Comparison of ENCODE assay signal across 25 cellular contexts in the genomic region with DNA sequence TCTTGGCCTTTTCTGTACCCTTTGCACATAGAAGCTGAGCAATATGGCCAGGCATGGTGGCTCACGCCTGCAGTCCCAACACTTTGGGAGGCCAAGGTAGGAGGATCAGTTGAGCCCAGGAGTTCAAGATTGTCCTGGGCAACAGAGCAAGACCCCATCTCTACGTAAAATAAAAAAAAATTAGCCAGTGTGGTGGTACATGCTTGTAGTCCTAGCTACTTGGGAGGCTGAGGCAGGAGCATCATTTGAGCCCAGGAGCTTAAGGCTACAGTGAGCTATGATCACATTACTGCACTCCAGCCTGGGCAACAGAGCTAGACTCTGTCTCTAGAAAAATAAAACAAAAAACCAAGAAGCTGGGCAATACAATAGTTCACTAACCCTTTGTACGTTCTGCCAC. TPM values are rescaled to one million over a fixed set of nuclear protein-coding genes. Genes with fewer than 3 reads are reported as not detected.
DNase-seq lines count a peak whose midpoint lies in the region; ATAC-seq and TF ChIP-seq lines count a peak whose summit lies in the region.
"Had no signal": no experiment of that assay in that cellular context is flagged by ENCODE, and none has a peak within 500 bp of the region (broad histone marks: within the 10 kb centered on the region; RNA-seq: fewer than 3 reads in every experiment).

No MANE protein-coding gene starts in this region.

- peak overlapping the region; percentile 12; the same call in 1 of the 2 replicates for H3K4me2 ChIP-seq in OCI-LY7 (ENCODE audit: low read length)
- H3K4me2 ChIP-seq: A549, BLaER1 had no signal

- no peak overlapping the region for H3K4me3 ChIP-seq in HEK293 (ENCODE audit: low read depth, low read length)
- H3K4me3 ChIP-seq in OCI-LY7 (ENCODE audit: low read depth, low read length, poor library complexity, severe bottlenecking), result no peak overlapping the region
- H3K4me3 ChIP-seq in psoas muscle, result no peak overlapping the region
- H3K4me3 ChIP-seq: A549, BLaER1 had no signal

- no peak for ATAC-seq in psoas muscle

- DNase-seq in OCI-LY7 (ENCODE audit: low spot score) (no peak), psoas muscle (no peak), GDM1 (lab: John Stamatoyannopoulos, UW) (no peak)
- no peak for DNase-seq in activated naive CD4-positive, alpha-beta T cell treated with anti-CD3 and anti-CD28 coated beads, Interleukin-2, amount 50 U/mL, for 16 hours
- DNase-seq: BE2C; C1 segment of cervical spinal cord; CD4-positive, alpha-beta memory T cell; CD4-positive, CD25-positive, alpha-beta regulatory T cell; CD8-positive, alpha-beta memory T cell; COR-L47; DMS 273 treated with DMSO at 0.1 percent for 48 hours; DMS153; DMS53; DMS79; DND-41; EL; GF-D8 had no signal

- no TSS peak for BruUV-seq in OCI-LY7 (replicated peaks; lab: Mats Ljungman, UMichigan)

- H3K36me3 ChIP-seq in HEK293 (ENCODE audit: control insufficient read depth in 2 of 2, insufficient read depth in 1 of 2, low read length in 2 of 2) (no peaks in the 10 kb centered on the region), OCI-LY7 (ENCODE audit: insufficient read depth, low read length) (no peaks in the 10 kb centered on the region), psoas muscle (ENCODE audit: insufficient read depth in 1 of 2, low read depth in 1 of 2) (peaks cover 0 to 4% of the 10 kb centered on the region in 2 donors)
- H3K36me3 ChIP-seq: BE2C, BLaER1 had no signal

- H3K27ac ChIP-seq in HEK293 (ENCODE audit: extremely low read depth, low read depth, low read length) (no peak overlapping the region), OCI-LY7 (ENCODE audit: low read depth, low read length, poor library complexity, severe bottlenecking) (no peak overlapping the region), psoas muscle (peak overlapping the region; percentile 10)
- H3K27ac ChIP-seq: 22Rv1, A549, BLaER1 had no signal

- WGBS in psoas muscle, 3 donors, result 75 to 87% (median 76%) methylated on average over 3 of the region's 3 CpGs

- CTCF ChIA-PET in HEK293 (lab: Yijun Ruan, JAX) (no interaction called here), OCI-LY7 (lab: Charles Lee; ENCODE audit: unreplicated experiment) (no interaction called here)

- no peaks in the 10 kb centered on the region for H4K20me1 ChIP-seq in OCI-LY7 (ENCODE audit: insufficient read depth, low read length)
- H4K20me1 ChIP-seq: BLaER1 had no signal

- H3K4me1 ChIP-seq in HEK293 (ENCODE audit: control insufficient read depth, insufficient read depth, low read length) (no peaks in the 10 kb centered on the region), OCI-LY7 (ENCODE audit: insufficient read depth, low read length, poor library complexity, severe bottlenecking) (peaks cover 27% of the 10 kb centered on the region), psoas muscle (peaks cover 11% of the 10 kb centered on the region)
- H3K4me1 ChIP-seq: A549, BE2C, BLaER1 had no signal

- POLR2A ChIA-PET in HEK293 (lab: Yijun Ruan, JAX) (no interaction called here), OCI-LY7 (lab: Charles Lee) (interaction anchor here (1.1 to 1.7 kb wide), 2 partner anchors 10 to 12 kb away, joined by 3 to 5 read pairs; no protein-coding TSS in a partner anchor)

- H3K9me2 ChIP-seq in OCI-LY7 (ENCODE audit: insufficient read depth, low read length), result no peaks in the 10 kb centered on the region

- H3K9me3 ChIP-seq in HEK293 (ENCODE audit: control insufficient read depth, insufficient read depth, low read depth, low read length), result peaks cover 2% of the 10 kb centered on the region; the same call in 1 of the 2 replicates
- H3K9me3 ChIP-seq in OCI-LY7 (ENCODE audit: low read length), result no peaks in the 10 kb centered on the region
- peaks cover 6% of the 10 kb centered on the region for H3K9me3 ChIP-seq in psoas muscle
- H3K9me3 ChIP-seq: BE2C had no signal

- intact Hi-C loops in OCI-LY7 (cut with micrococcal nuclease; ENCODE audit: unreplicated experiment) (no loop called here), psoas muscle (cut with DNase I) (no loop called here)

- H3K27me3 ChIP-seq in psoas muscle (ENCODE audit: insufficient read depth in 3 of 3, low read length in 2 of 3), result peaks cover 0 to 8% (median 0%) of the 10 kb centered on the region in 3 donors
- H3K27me3 ChIP-seq: BE2C, BLaER1 had no signal

- no peak overlapping the region for H2AFZ ChIP-seq in OCI-LY7 (ENCODE audit: low read length)

- TF ChIP-seq CTCF in HEK293 (tag by site-specific recombination; IDR thresholded peaks at IDR 0.05) (no peak), OCI-LY7 (conservative IDR thresholded peaks at IDR 0.05; ENCODE audit: low read length) (no peak), psoas muscle (IDR thresholded peaks at IDR 0.05) (no peak)

- no peaks in the 10 kb centered on the region for H3K79me2 ChIP-seq in OCI-LY7 (ENCODE audit: insufficient read depth, low read depth, low read length)

TF ChIP-seq in HEK293, 187 proteins besides CTCF, POLR2A, EP300 and RAD21:
- TF ChIP-seq ZNF121 (tag by site-specific recombination; IDR thresholded peaks at IDR 0.05) (peak; percentile 91), ZBTB17 (tag by site-specific recombination; IDR thresholded peaks at IDR 0.05) (no peak)

RNA-seq across cellular contexts. Expression of a gene that starts 6.3 kb away (rescaled TPM):
- total RNA-seq in OCI-LY7 (2014; rRNA removed; shearing (Covaris generic)), result not detected in 2 replicates
- not detected in 2 replicates for total RNA-seq in OCI-LY7 (2022)
- over 10,000 TPM in 3 of 4 donors, 1,000 to 10,000 TPM in 1; 8,109 to 28,566 (median 18,858) TPM for total RNA-seq in psoas muscle
- polyA plus RNA-seq in psoas muscle, result over 10,000 TPM; 11,314 to 26,656 (median 13,405) TPM
- total RNA-seq: A172; CD4-positive, CD25-positive, alpha-beta regulatory T cell; CD8-positive, alpha-beta memory T cell; Daoy; G401 had no signal
- polyA plus RNA-seq: CD14-positive monocyte; CD4-positive, alpha-beta memory T cell; CD4-positive, CD25-positive, alpha-beta regulatory T cell; CD8-positive, alpha-beta memory T cell had no signal

Comparison
In these comparisons a context has a peak if more than half of its experiments do, and no peak if none do; other contexts are left out.
1. RNA of a gene that starts 6.3 kb away (total RNA-seq): 8,109 to 28,566 TPM in psoas muscle; not detected in OCI-LY7; every median in the first group is over 1,000 times any median in the second.